7 cellular contexts compared by ENCODE assay signal in genomic region chr2:27582129-27582694, GRCh38. TPM values are rescaled to one million over a fixed set of nuclear protein-coding genes. Genes with fewer than 3 reads are reported as not detected.
DNase-seq lines count a peak whose midpoint lies in the region; ATAC-seq and TF ChIP-seq lines count a peak whose summit lies in the region.

No MANE protein-coding gene starts in this region.

- no peak for TF ChIP-seq CTCF in GM10266 (IDR thresholded peaks at IDR 0.05; ENCODE audit: control insufficient read depth, insufficient read depth, low read depth, missing control alignments)

- ATAC-seq in HG02840 (IDR thresholded peaks at IDR 0.05; ENCODE audit: low FRiP score, unreplicated experiment) = peak; percentile 6
- no peak for ATAC-seq in stimulated activated naive CD8-positive, alpha-beta T cell treated with anti-CD3 and anti-CD28 coated beads, Interleukin-15, amount 100 ng/mL, for 72 hours
- no peak for ATAC-seq in GM19395 (IDR thresholded peaks at IDR 0.05; ENCODE audit: unreplicated experiment)

- DNase-seq in activated T-helper 1 cell treated with anti-CD3 and anti-CD28 coated beads, Interleukin-12 subunit alpha, Interleukin-12 subunit beta, Interleukin-2, Interleukin-4 antibody, amounts not matched to agents 30 ng/mL and 10 ng/mL and 1 ng/mL, durations not matched to agents 14 hours and 24 hours and 36 hours (ENCODE audit: low spot score) = no peak
- DNase-seq in stimulated activated naive CD8-positive, alpha-beta T cell treated with anti-CD3 and anti-CD28 coated beads, Interleukin-15, amount 100 ng/mL, for 72 hours = no peak
- DNase-seq in AML-193 (lab: John Stamatoyannopoulos, UW) (no peak), GM10266 (ENCODE audit: extremely low spot score) (no peak)

- H3K36me3 Mint-ChIP-seq in activated T-helper 1 cell treated with anti-CD3 and anti-CD28 coated beads, Interleukin-12 subunit alpha, Interleukin-12 subunit beta, Interleukin-2, Interleukin-4 antibody, amounts not matched to agents 30 ng/mL and 10 ng/mL and 1 ng/mL, durations not matched to agents 14 hours and 24 hours and 36 hours (ENCODE audit: low read depth) = peaks cover 28% of the 10 kb centered on the region

- H3K27ac Mint-ChIP-seq in activated T-helper 1 cell treated with anti-CD3 and anti-CD28 coated beads, Interleukin-12 subunit alpha, Interleukin-12 subunit beta, Interleukin-2, Interleukin-4 antibody, amounts not matched to agents 30 ng/mL and 10 ng/mL and 1 ng/mL, durations not matched to agents 14 hours and 24 hours and 36 hours = peak overlapping the region; percentile 79
- H3K27ac Mint-ChIP-seq in stimulated activated naive CD8-positive, alpha-beta T cell treated with anti-CD3 and anti-CD28 coated beads, Interleukin-15, amount 100 ng/mL, for 72 hours = peak overlapping the region; percentile 92 to 97

- peaks cover 10% of the 10 kb centered on the region for H3K27me3 Mint-ChIP-seq in activated T-helper 1 cell treated with anti-CD3 and anti-CD28 coated beads, Interleukin-12 subunit alpha, Interleukin-12 subunit beta, Interleukin-2, Interleukin-4 antibody, amounts not matched to agents 30 ng/mL and 10 ng/mL and 1 ng/mL, durations not matched to agents 14 hours and 24 hours and 36 hours (ENCODE audit: insufficient read depth)
- no peaks in the 10 kb centered on the region for H3K27me3 Mint-ChIP-seq in stimulated activated naive CD8-positive, alpha-beta T cell treated with anti-CD3 and anti-CD28 coated beads, Interleukin-15, amount 100 ng/mL, for 72 hours

- peaks cover 42% of the 10 kb centered on the region for H3K4me1 Mint-ChIP-seq in activated T-helper 1 cell treated with anti-CD3 and anti-CD28 coated beads, Interleukin-12 subunit alpha, Interleukin-12 subunit beta, Interleukin-2, Interleukin-4 antibody, amounts not matched to agents 30 ng/mL and 10 ng/mL and 1 ng/mL, durations not matched to agents 14 hours and 24 hours and 36 hours (ENCODE audit: low read depth)
- H3K4me1 Mint-ChIP-seq in stimulated activated naive CD8-positive, alpha-beta T cell treated with anti-CD3 and anti-CD28 coated beads, Interleukin-15, amount 100 ng/mL, for 72 hours = peaks cover 32% of the 10 kb centered on the region

- intact Hi-C loops in activated T-helper 1 cell treated with anti-CD3 and anti-CD28 coated beads, Interleukin-12 subunit alpha, Interleukin-12 subunit beta, Interleukin-2, Interleukin-4 antibody, amounts not matched to agents 30 ng/mL and 10 ng/mL and 1 ng/mL, durations not matched to agents 14 hours and 24 hours and 36 hours (cut with micrococcal nuclease) = loop anchor here (2.0 kb wide), 2 partner anchors 57 to 153 kb away; partner anchors contain the start of gene NRBP1

- no peaks in the 10 kb centered on the region for H3K9me3 ChIP-seq in iPS-18c (ENCODE audit: control insufficient read depth, insufficient read depth, low read length)

- H3K4me3 Mint-ChIP-seq in activated T-helper 1 cell treated with anti-CD3 and anti-CD28 coated beads, Interleukin-12 subunit alpha, Interleukin-12 subunit beta, Interleukin-2, Interleukin-4 antibody, amounts not matched to agents 30 ng/mL and 10 ng/mL and 1 ng/mL, durations not matched to agents 14 hours and 24 hours and 36 hours = peak overlapping the region; percentile 86
- H3K4me3 Mint-ChIP-seq in stimulated activated naive CD8-positive, alpha-beta T cell treated with anti-CD3 and anti-CD28 coated beads, Interleukin-15, amount 100 ng/mL, for 72 hours = peak overlapping the region; percentile 85 to 89

- H3K9me3 Mint-ChIP-seq in activated T-helper 1 cell treated with anti-CD3 and anti-CD28 coated beads, Interleukin-12 subunit alpha, Interleukin-12 subunit beta, Interleukin-2, Interleukin-4 antibody, amounts not matched to agents 30 ng/mL and 10 ng/mL and 1 ng/mL, durations not matched to agents 14 hours and 24 hours and 36 hours = peaks cover 7% of the 10 kb centered on the region
- peaks cover 25% of the 10 kb centered on the region in 2 donors for H3K9me3 Mint-ChIP-seq in stimulated activated naive CD8-positive, alpha-beta T cell treated with anti-CD3 and anti-CD28 coated beads, Interleukin-15, amount 100 ng/mL, for 72 hours

- peak overlapping the region; percentile 79; the same call in 1 of the 2 replicates for H3K4me3 ChIP-seq in iPS-18c (ENCODE audit: insufficient read depth, low read depth, low read length)

RNA-seq across cellular contexts. Expression of gene ZNF512, which starts 0.6 kb away (rescaled TPM):
- total RNA-seq in activated T-helper 1 cell treated with anti-CD3 and anti-CD28 coated beads, Interleukin-12 subunit alpha, Interleukin-12 subunit beta, Interleukin-2, Interleukin-4 antibody, amounts not matched to agents 30 ng/mL and 10 ng/mL and 1 ng/mL, durations not matched to agents 14 hours and 24 hours and 36 hours = 24.6 and 25.0 TPM in 2 replicates

RNA-seq across cellular contexts. Expression of gene CCDC121, which starts 46.6 kb away (rescaled TPM):
- 0.66 and 1.3 TPM in 2 replicates for total RNA-seq in activated T-helper 1 cell treated with anti-CD3 and anti-CD28 coated beads, Interleukin-12 subunit alpha, Interleukin-12 subunit beta, Interleukin-2, Interleukin-4 antibody, amounts not matched to agents 30 ng/mL and 10 ng/mL and 1 ng/mL, durations not matched to agents 14 hours and 24 hours and 36 hours

RNA-seq across cellular contexts. Expression of gene GPN1, which starts 46.6 kb away (rescaled TPM):
- total RNA-seq in activated T-helper 1 cell treated with anti-CD3 and anti-CD28 coated beads, Interleukin-12 subunit alpha, Interleukin-12 subunit beta, Interleukin-2, Interleukin-4 antibody, amounts not matched to agents 30 ng/mL and 10 ng/mL and 1 ng/mL, durations not matched to agents 14 hours and 24 hours and 36 hours = 48.3 and 51.0 TPM in 2 replicates
